ENCODE assay signal across 9 cellular contexts in the genomic region with DNA sequence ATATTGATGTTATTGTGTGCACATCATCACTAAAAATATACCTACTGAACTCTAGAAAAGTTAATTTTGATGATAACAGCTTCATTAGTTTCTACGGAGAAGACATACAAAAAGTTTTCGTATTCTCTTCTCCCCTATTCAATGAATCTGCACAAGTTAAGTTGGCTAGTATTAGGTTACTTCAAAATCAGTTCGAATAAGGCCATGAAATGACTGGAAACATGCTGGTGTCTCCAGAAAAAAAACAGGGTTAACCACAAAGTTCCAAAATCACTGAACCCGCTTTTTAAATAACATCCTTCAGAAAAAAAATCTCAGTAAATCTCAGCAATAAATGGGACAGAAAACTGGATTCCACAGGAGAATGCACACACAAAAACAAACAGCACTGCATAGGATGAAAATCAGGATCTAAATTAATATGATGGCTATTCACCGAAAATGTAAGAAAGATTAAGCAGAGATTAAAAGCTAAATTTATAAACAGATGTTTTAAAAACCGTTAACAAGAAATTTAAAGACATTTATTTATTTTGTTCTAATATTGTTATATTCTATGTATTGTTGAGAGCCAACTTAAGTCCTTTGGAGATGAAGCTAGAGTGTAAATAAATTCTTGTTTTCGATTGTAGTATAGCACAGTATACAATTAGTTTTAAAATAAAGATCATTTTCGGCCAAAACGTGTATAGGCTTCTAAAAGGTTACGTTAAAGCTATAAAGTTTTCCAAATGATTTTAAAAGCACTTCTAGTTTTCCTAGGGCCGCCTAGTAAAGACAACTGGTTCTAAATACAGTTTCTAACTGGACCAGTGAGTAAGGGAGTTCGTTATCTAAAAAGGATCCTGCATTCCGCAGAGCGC. TPM values are rescaled to one million over a fixed set of nuclear protein-coding genes. Genes with fewer than 3 reads are reported as not detected.
DNase-seq lines count a peak whose midpoint lies in the region; ATAC-seq and TF ChIP-seq lines count a peak whose summit lies in the region.
"Had no signal": no experiment of that assay in that cellular context is flagged by ENCODE, and none has a peak within 500 bp of the region (broad histone marks: within the 10 kb centered on the region; RNA-seq: fewer than 3 reads in every experiment).

No MANE protein-coding gene starts in this region.

- POLR2A ChIA-PET in T-cell (lab: Charles Lee) = interaction anchor here in 1 of 2 donors (0.6 to 0.7 kb wide), 2 partner anchors 84 to 170 kb away, joined by 3 to 6 read pairs; no protein-coding TSS in a partner anchor
- POLR2A ChIA-PET in HEK293T (lab: Yijun Ruan, JAX) = interaction anchor here (1.7 kb wide), 1 partner anchor 151 kb away, joined by 8 read pairs; no protein-coding TSS in a partner anchor

- H3K4me1 ChIP-seq in GM23248 (ENCODE audit: insufficient read depth) (peaks cover 4% of the 10 kb centered on the region; the same call in 1 of the 2 replicates), gastroesophageal sphincter (peaks cover 0 to 22% (median 0%) of the 10 kb centered on the region in 3 donors)

- 51 to 54% methylated on average over 14 of the region's 14 CpGs for WGBS in GM23248 (ENCODE audit: low coverage in 1 of 2, low lambda C conversion rate in 2 of 2, missing lambda C conversion rate in 2 of 2), 2 experiments
- 49 to 51% methylated on average over 11 to 14 of the region's 14 CpGs for WGBS in gastroesophageal sphincter (ENCODE audit: low coverage in 1 of 2), 2 donors

- no peak for DNase-seq in GM23248
- DNase-seq in T-cell = no peak
- no peak for DNase-seq in progenitor cell of endocrine pancreas (ENCODE audit: low spot score, unreplicated experiment)
- no peak for DNase-seq in HEK293T (ENCODE audit: extremely low spot score)
- no peak for DNase-seq in NCI-H1048 (lab: John Stamatoyannopoulos, UW)
- no peak for DNase-seq in glomerular visceral epithelial cell (ENCODE audit: extremely low spot score)
- DNase-seq in stimulated activated CD4-positive, alpha-beta T cell treated with anti-CD3 and anti-CD28 coated beads, Interleukin-2, amount 100 ng/mL, for 24 hours = no peak

- no peak overlapping the region for H3K27ac Mint-ChIP-seq in T-cell
- peak overlapping the region; percentile 99 for H3K27ac Mint-ChIP-seq in progenitor cell of endocrine pancreas

- no peaks in the 10 kb centered on the region for H3K79me2 ChIP-seq in GM23248 (ENCODE audit: insufficient read depth)

- H2AFZ ChIP-seq in GM23248 = peak overlapping the region; percentile 67

- peaks cover 32 to 41% of the 10 kb centered on the region in 2 donors for H3K27me3 Mint-ChIP-seq in T-cell
- peaks cover 33% of the 10 kb centered on the region for H3K27me3 Mint-ChIP-seq in progenitor cell of endocrine pancreas

- CTCF ChIA-PET in T-cell (lab: Charles Lee) = interaction anchor here (0.6 to 6.6 kb wide), 19 partner anchors 9 to 320 kb away, joined by 3 to 215 read pairs (median 4); partner anchors contain the start of gene B4GALT4 (in 1 of the 2)
- CTCF ChIA-PET in HEK293T (lab: Yijun Ruan, JAX) = interaction anchor here (0.7 to 2.7 kb wide), 4 partner anchors 11 to 151 kb away, joined by 3 to 27 read pairs (median 4); no protein-coding TSS in a partner anchor

- no peaks in the 10 kb centered on the region for H3K9me2 ChIP-seq in GM23248 (ENCODE audit: insufficient read depth)

- TF ChIP-seq CTCF in gastroesophageal sphincter (IDR thresholded peaks at IDR 0.05) (no peak), progenitor cell of endocrine pancreas (IDR thresholded peaks at IDR 0.05; ENCODE audit: unreplicated experiment) (no peak)

- ATAC-seq in T-cell (replicated peaks in 1 of 4) = no peak
- no peak for ATAC-seq in gastroesophageal sphincter

- peaks cover 58% of the 10 kb centered on the region for H3K27me3 ChIP-seq in GM23248 (replicated peaks; ENCODE audit: insufficient read depth)
- H3K27me3 ChIP-seq in gastroesophageal sphincter = peaks cover 5% of the 10 kb centered on the region

- H3K4me3 ChIP-seq in GM23248 = peak overlapping the region; percentile 73
- H3K4me3 ChIP-seq in gastroesophageal sphincter = peak overlapping the region; percentile 47 to 74

- H3K36me3 Mint-ChIP-seq in T-cell (no peaks in the 10 kb centered on the region), progenitor cell of endocrine pancreas (ENCODE audit: insufficient read depth) (no peaks in the 10 kb centered on the region)

- no peaks in the 10 kb centered on the region for H3F3A ChIP-seq in GM23248 (ENCODE audit: insufficient read depth)

- peak overlapping the region; percentile 86 to 90 (median 87) for H3K4me3 Mint-ChIP-seq in T-cell
- peak overlapping the region; percentile 97 for H3K4me3 Mint-ChIP-seq in progenitor cell of endocrine pancreas (ENCODE audit: low read depth)

- TF ChIP-seq EP300 in gastroesophageal sphincter (IDR thresholded peaks at IDR 0.05) = no peak

- H3K9me3 Mint-ChIP-seq in T-cell = no peaks in the 10 kb centered on the region
- H3K9me3 Mint-ChIP-seq in progenitor cell of endocrine pancreas (ENCODE audit: low read depth) = no peaks in the 10 kb centered on the region

- H3K9me3 ChIP-seq in GM23248 (ENCODE audit: low read depth) (no peaks in the 10 kb centered on the region), gastroesophageal sphincter (no peaks in the 10 kb centered on the region)

- H4K20me1 ChIP-seq in GM23248 (ENCODE audit: insufficient read depth) = no peaks in the 10 kb centered on the region

- H3K27ac ChIP-seq in GM23248 (no peak overlapping the region), gastroesophageal sphincter (peak overlapping the region; percentile 8 to 82 (median 78))
- H3K27ac ChIP-seq: SK-N-MC had no signal

- H3K36me3 ChIP-seq in GM23248 (ENCODE audit: low read depth) (no peaks in the 10 kb centered on the region), gastroesophageal sphincter (no peaks in the 10 kb centered on the region)

- no peak for TF ChIP-seq POLR2A in gastroesophageal sphincter (IDR thresholded peaks at IDR 0.05)

- no peak overlapping the region for H3K9ac ChIP-seq in GM23248

- in situ Hi-C loops in GM23248 (cut with MboI) = no loop called here

- peak overlapping the region; percentile 59 for H3K4me2 ChIP-seq in GM23248 (ENCODE audit: unreplicated experiment)

- H3K4me1 Mint-ChIP-seq in T-cell (peaks cover 8 to 14% (median 14%) of the 10 kb centered on the region in 3 donors), progenitor cell of endocrine pancreas (ENCODE audit: low read depth) (peaks cover 4% of the 10 kb centered on the region)

TF ChIP-seq in HEK293T, 16 proteins besides CTCF, POLR2A, EP300 and RAD21:
- TF ChIP-seq ELF4 (IDR thresholded peaks at IDR 0.05) = no peak
- TF ChIP-seq, protein P1, sequence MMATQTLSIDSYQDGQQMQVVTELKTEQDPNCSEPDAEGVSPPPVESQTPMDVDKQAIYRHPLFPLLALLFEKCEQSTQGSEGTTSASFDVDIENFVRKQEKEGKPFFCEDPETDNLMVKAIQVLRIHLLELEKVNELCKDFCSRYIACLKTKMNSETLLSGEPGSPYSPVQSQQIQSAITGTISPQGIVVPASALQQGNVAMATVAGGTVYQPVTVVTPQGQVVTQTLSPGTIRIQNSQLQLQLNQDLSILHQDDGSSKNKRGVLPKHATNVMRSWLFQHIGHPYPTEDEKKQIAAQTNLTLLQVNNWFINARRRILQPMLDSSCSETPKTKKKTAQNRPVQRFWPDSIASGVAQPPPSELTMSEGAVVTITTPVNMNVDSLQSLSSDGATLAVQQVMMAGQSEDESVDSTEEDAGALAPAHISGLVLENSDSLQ (IDR thresholded peaks at IDR 0.05) = no peak

RNA-seq across cellular contexts. Expression of gene IGSF11, which starts 1.0 kb away (rescaled TPM):
- total RNA-seq in GM23248 (2014; rRNA removed; shearing (Covaris generic)) = not detected in 2 replicates
- not detected in 2 replicates for polyA plus RNA-seq in GM23248 (2016; fragmentation: Nextera tagmentation; extraction: Ambion mirVana)
- total RNA-seq in T-cell (under 1 TPM; 0.20 to 0.70 (median 0.41) TPM), gastroesophageal sphincter (10 to 100 TPM in 1 of 4 donors, 1 to 10 TPM in 3; 2.0 to 20.2 (median 6.1) TPM), progenitor cell of endocrine pancreas (2.2 and 2.5 TPM in 2 replicates)
